ENCODE assay signal across 8 cellular contexts in the genomic region with DNA sequence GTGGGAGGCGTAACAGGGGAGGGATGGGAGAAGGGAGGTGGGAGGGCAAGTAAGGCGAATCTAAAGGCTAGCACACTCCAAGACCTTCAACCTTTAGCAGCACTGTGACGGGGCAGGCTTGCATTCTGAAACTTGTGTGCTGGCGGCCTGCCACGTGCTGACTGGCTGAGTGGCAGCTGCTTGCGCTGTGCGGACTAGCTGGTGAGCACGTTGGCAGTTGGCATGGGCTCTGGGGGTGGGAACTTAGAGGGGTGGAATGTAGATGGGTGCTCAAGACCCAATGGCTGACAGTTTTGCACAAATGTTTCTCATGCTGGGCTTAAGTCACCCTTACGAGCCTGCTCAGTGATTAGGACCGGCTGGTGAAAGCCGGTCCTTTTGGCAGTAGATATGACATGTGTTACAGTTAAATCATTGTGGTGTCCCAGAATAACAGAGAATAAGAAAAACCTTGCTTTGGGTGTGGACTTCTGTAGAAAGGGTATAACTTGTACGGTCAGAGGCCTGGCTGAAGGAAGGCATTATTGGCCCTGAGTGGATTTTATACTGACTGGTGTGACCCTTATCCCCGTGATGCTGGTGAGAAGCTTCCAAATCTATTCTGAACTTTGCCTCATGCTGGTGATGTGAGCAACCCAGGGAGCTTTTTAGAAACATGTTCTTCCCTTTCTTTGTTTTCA.
A peak's percentile ranks its signal among the peaks of the same experiment; 100 is the strongest.
DNase-seq lines count a peak whose midpoint lies in the region; ATAC-seq, FAIRE-seq and TF ChIP-seq lines count a peak whose summit lies in the region.

No MANE protein-coding gene starts in this region.

- TF ChIP-seq CTCF in pancreas (IDR thresholded peaks at IDR 0.05) (no peak), RWPE1 (conservative IDR thresholded peaks at IDR 0.05; ENCODE audit: low read depth) (no peak)

- no peaks in the 10 kb centered on the region for H3K36me3 Mint-ChIP-seq in activated CD8-positive, alpha-beta memory T cell treated with anti-CD3 and anti-CD28 coated beads, Interleukin-2, amount 10 ng/mL, durations not matched to agents 7 days and 5 days

- no peaks in the 10 kb centered on the region for H3K27me3 ChIP-seq in pancreas

- peaks cover 6% of the 10 kb centered on the region for H3K27me3 Mint-ChIP-seq in activated CD8-positive, alpha-beta memory T cell treated with anti-CD3 and anti-CD28 coated beads, Interleukin-2, amount 10 ng/mL, durations not matched to agents 7 days and 5 days

- peaks cover 11 to 28% (median 24%) of the 10 kb centered on the region in 3 donors for H3K4me1 ChIP-seq in pancreas

- H3K27ac ChIP-seq in pancreas (peak overlapping the region; percentile 15 to 64 (median 18)), RWPE1 (no peak overlapping the region)

- DNase-seq in C1 segment of cervical spinal cord (lab: John Stamatoyannopoulos, UW), result peak; percentile 2 to 67 (median 31)
- DNase-seq in RPMI8226, result peak; percentile 94
- peak; percentile 45 for DNase-seq in globus pallidus (ENCODE audit: low spot score)
- peak; percentile 68 to 94 (median 90) for DNase-seq in pancreas
- DNase-seq in GM19240 (ENCODE audit: insufficient read length, low spot score), result no peak
- DNase-seq in RWPE1 (ENCODE audit: low spot score), result no peak
- no peak for DNase-seq in activated CD8-positive, alpha-beta memory T cell treated with anti-CD3 and anti-CD28 coated beads, Interleukin-2, amount 10 ng/mL, durations not matched to agents 7 days and 5 days

- no peaks in the 10 kb centered on the region for H3K36me3 ChIP-seq in pancreas

- no peaks in the 10 kb centered on the region for H3K9me3 ChIP-seq in pancreas

- intact Hi-C loops in pancreas (cut with DNase I), result no loop called here

- no peaks in the 10 kb centered on the region for H3K9me3 Mint-ChIP-seq in activated CD8-positive, alpha-beta memory T cell treated with anti-CD3 and anti-CD28 coated beads, Interleukin-2, amount 10 ng/mL, durations not matched to agents 7 days and 5 days (ENCODE audit: low read depth)

- 13 to 16% methylated on average over 13 of the region's 13 CpGs for WGBS in pancreas, 2 donors

- CTCF ChIA-PET in RWPE1 (lab: Yijun Ruan, JAX), result interaction anchor here (0.6 kb wide), 1 partner anchor 211 kb away, joined by 4 read pairs; no protein-coding TSS in a partner anchor
- CTCF ChIA-PET in activated CD8-positive, alpha-beta memory T cell treated with anti-CD3 and anti-CD28 coated beads, Interleukin-2, amount 10 ng/mL, durations not matched to agents 7 days and 5 days (lab: Charles Lee), result interaction anchor here (0.9 to 1.3 kb wide), 2 partner anchors 38 to 263 kb away, joined by 3 to 4 read pairs; no protein-coding TSS in a partner anchor

- H3K4me3 Mint-ChIP-seq in activated CD8-positive, alpha-beta memory T cell treated with anti-CD3 and anti-CD28 coated beads, Interleukin-2, amount 10 ng/mL, durations not matched to agents 7 days and 5 days, result no peak overlapping the region

- peak overlapping the region in 2 of 4 donors; percentile 10 to 16 for H3K4me3 ChIP-seq in pancreas

- ATAC-seq in pancreas, result peak; percentile 77 to 86 (median 79)
- ATAC-seq in activated CD8-positive, alpha-beta memory T cell treated with anti-CD3 and anti-CD28 coated beads, Interleukin-2, amount 10 ng/mL, durations not matched to agents 7 days and 5 days, result no peak
- ATAC-seq in GM19324 (IDR thresholded peaks at IDR 0.05; ENCODE audit: low FRiP score, unreplicated experiment), result no peak

- no peak overlapping the region for H3K27ac Mint-ChIP-seq in activated CD8-positive, alpha-beta memory T cell treated with anti-CD3 and anti-CD28 coated beads, Interleukin-2, amount 10 ng/mL, durations not matched to agents 7 days and 5 days

- FAIRE-seq in pancreas (lab: Jason Lieb, UNC), result no peak

- POLR2A ChIA-PET in RWPE1 (lab: Yijun Ruan, JAX; ENCODE audit: low non-redundant PET), result no interaction called here

- H3K4me1 Mint-ChIP-seq in activated CD8-positive, alpha-beta memory T cell treated with anti-CD3 and anti-CD28 coated beads, Interleukin-2, amount 10 ng/mL, durations not matched to agents 7 days and 5 days, result no peaks in the 10 kb centered on the region

Comparison
In these comparisons a context has a peak if more than half of its experiments do, and no peak if none do; other contexts are left out.
1. DNase-seq: peak in C1 segment of cervical spinal cord (14 of 14), RPMI8226 (single experiment), globus pallidus (single experiment) and pancreas (6 of 6); none in GM19240 (single experiment), RWPE1 (single experiment) and activated CD8-positive, alpha-beta memory T cell treated with anti-CD3 and anti-CD28 coated beads, Interleukin-2, amount 10 ng/mL, durations not matched to agents 7 days and 5 days (single experiment).
2. ATAC-seq: peak in pancreas (4 of 4); none in activated CD8-positive, alpha-beta memory T cell treated with anti-CD3 and anti-CD28 coated beads, Interleukin-2, amount 10 ng/mL, durations not matched to agents 7 days and 5 days (single experiment) and GM19324 (single experiment).